In genomic region chr6:11069760-11070159, GRCh38 we compare ENCODE assay signal across 26 cellular contexts. TPM values are rescaled to one million over a fixed set of nuclear protein-coding genes. Genes with fewer than 3 reads are reported as not detected.
"Had no signal": no experiment of that assay in that cellular context is flagged by ENCODE, and none has a peak within 500 bp of the region (broad histone marks: within the 10 kb centered on the region; RNA-seq: fewer than 3 reads in every experiment).

No MANE protein-coding gene starts in this region.

- H3K27me3 ChIP-seq: ascending aorta, breast epithelium, hepatocyte, right atrium auricular region, thyroid gland had no signal

- H3K27ac ChIP-seq: ascending aorta, breast epithelium, hepatocyte, right atrium auricular region, skin epidermis, thyroid gland had no signal

- DNase-seq: activated CD4-positive, alpha-beta memory T cell treated with anti-CD3 and anti-CD28 coated beads for 36 hours; activated CD4-positive, alpha-beta T cell treated with anti-CD3 and anti-CD28 coated beads for 36 hours; activated CD8-positive, alpha-beta memory T cell treated with anti-CD3 and anti-CD28 coated beads, Interleukin-2, amount 10 ng/mL, durations not matched to agents 7 days and 5 days; activated naive CD4-positive, alpha-beta T cell treated with anti-CD3 and anti-CD28 coated beads, Interleukin-2, amount 10 ng/mL, durations not matched to agents 7 days and 5 days; activated T-cell treated with anti-CD3 and anti-CD28 coated beads, Interleukin-2, amount 50 U/mL, for 1 hour; effector memory CD8-positive, alpha-beta T cell; islet precursor cell; mesendoderm; natural killer cell; posterior cingulate gyrus; stimulated activated CD4-positive, alpha-beta T cell treated with anti-CD3 and anti-CD28 coated beads, Interleukin-15, amount 100 ng/mL, for 24 hours; stimulated activated CD4-positive, alpha-beta T cell treated with anti-CD3 and anti-CD28 coated beads, Interleukin-4, amount 100 ng/mL, for 1 hour; stimulated activated naive B cell treated with anti-CD40 and anti-IgM and Interleukin-4, amounts not matched to agents 10 μg/mL and 1 μg/mL and 100 μg/mL, for 72 hours; T1000; thyroid gland had no signal

- H3K9me3 ChIP-seq: ascending aorta, breast epithelium, right atrium auricular region, thyroid gland had no signal

- ATAC-seq: activated CD4-positive, alpha-beta T cell treated with anti-CD3 and anti-CD28 coated beads for 36 hours; activated CD8-positive, alpha-beta memory T cell treated with anti-CD3 and anti-CD28 coated beads, Interleukin-2, amount 10 ng/mL, durations not matched to agents 7 days and 5 days; left lobe of liver had no signal

- H3K36me3 ChIP-seq: ascending aorta, breast epithelium, right atrium auricular region, thyroid gland had no signal

- H3K4me3 ChIP-seq: ascending aorta, breast epithelium, hepatocyte, right atrium auricular region, skin epidermis, thyroid gland had no signal

RNA-seq across cellular contexts. Expression of gene ELOVL2, which starts 25.7 kb away (rescaled TPM):
- total RNA-seq: activated CD4-positive, alpha-beta memory T cell treated with anti-CD3 and anti-CD28 coated beads for 36 hours; activated CD4-positive, alpha-beta T cell treated with anti-CD3 and anti-CD28 coated beads for 36 hours; activated CD8-positive, alpha-beta memory T cell treated with anti-CD3 and anti-CD28 coated beads, Interleukin-2, amount 10 ng/mL, durations not matched to agents 7 days and 5 days; activated T-helper 2 cell treated with anti-CD3 and anti-CD28 coated beads, Interferon-gamma antibody, Interleukin-2, Interleukin-4, amounts not matched to agents 10 μg/mL and 5 μg/mL and 100 μg/mL, durations not matched to agents 14 hours and 24 hours and 36 hours; glomerular endothelial cell; natural killer cell had no signal

RNA-seq across cellular contexts. Expression of gene ERVFRD-1, which starts 41.8 kb away (rescaled TPM):
- total RNA-seq: activated CD4-positive, alpha-beta memory T cell treated with anti-CD3 and anti-CD28 coated beads for 36 hours; activated CD4-positive, alpha-beta T cell treated with anti-CD3 and anti-CD28 coated beads for 36 hours; activated CD8-positive, alpha-beta memory T cell treated with anti-CD3 and anti-CD28 coated beads, Interleukin-2, amount 10 ng/mL, durations not matched to agents 7 days and 5 days; activated T-helper 2 cell treated with anti-CD3 and anti-CD28 coated beads, Interferon-gamma antibody, Interleukin-2, Interleukin-4, amounts not matched to agents 10 μg/mL and 5 μg/mL and 100 μg/mL, durations not matched to agents 14 hours and 24 hours and 36 hours; ascending aorta; cerebellum; epithelial cell of proximal tubule; natural killer cell; right atrium auricular region; thyroid gland; urinary bladder had no signal
